1 cellular context compared by ENCODE assay signal in genomic region chr17:28371245-28372202, GRCh38.
A peak's percentile ranks its signal among the peaks of the same experiment; 100 is the strongest.
TF ChIP-seq lines count a peak whose summit lies in the region.

Gene SARM1 (plus strand): TSS chr17:28371694. CDS start chr17:28372033, 339 bp downstream.

TF ChIP-seq in HepG2, 621 proteins besides CTCF, POLR2A, EP300 and RAD21 (continued from another document and continues in another):
- no peak for TF ChIP-seq ZBTB40 (IDR thresholded peaks at IDR 0.05)
- TF ChIP-seq ZBTB40 (CRISPR knock-in tag; IDR thresholded peaks at IDR 0.05): no peak
- TF ChIP-seq TBX2 (CRISPR knock-in tag; IDR thresholded peaks at IDR 0.05; ENCODE audit: borderline replicate concordance): peak; percentile 55; the same call in 1 of the 2 replicates
- TF ChIP-seq LRRFIP1 (CRISPR knock-in tag; conservative IDR thresholded peaks at IDR 0.05): no peak
- TF ChIP-seq ZFP91 (CRISPR knock-in tag; IDR thresholded peaks at IDR 0.05; ENCODE audit: borderline replicate concordance): no peak
- no peak for TF ChIP-seq FOXP4 (CRISPR knock-in tag; IDR thresholded peaks at IDR 0.05)
- TF ChIP-seq AKAP8 (CRISPR knock-in tag; IDR thresholded peaks at IDR 0.05): no peak
- TF ChIP-seq USF2 (IDR thresholded peaks at IDR 0.05; ENCODE audit: low read depth, low read length): peak; percentile 77
- TF ChIP-seq USF2 (CRISPR knock-in tag; IDR thresholded peaks at IDR 0.05; ENCODE audit: borderline replicate concordance): peak; percentile 92; the same call in 1 of the 2 replicates
- TF ChIP-seq THAP7 (CRISPR knock-in tag; IDR thresholded peaks at IDR 0.05): no peak
- TF ChIP-seq POLR2AphosphoS5 (IDR thresholded peaks at IDR 0.05; ENCODE audit: low read depth, low read length): 0 out of 2 replicates have a peak, but pooled peaks have one; percentile 40
- no peak; the same call in 1 of the 2 replicates for TF ChIP-seq PAXIP1 (CRISPR knock-in tag; conservative IDR thresholded peaks at IDR 0.05)
- TF ChIP-seq JARID2 (CRISPR knock-in tag; IDR thresholded peaks at IDR 0.05; ENCODE audit: insufficient replicate concordance): no peak
- no peak for TF ChIP-seq ZNF704 (CRISPR knock-in tag; IDR thresholded peaks at IDR 0.05; ENCODE audit: borderline replicate concordance)
- TF ChIP-seq ZNF747 (CRISPR knock-in tag; IDR thresholded peaks at IDR 0.05; ENCODE audit: borderline replicate concordance): peak; percentile 52; the same call in 1 of the 2 replicates
- no peak for TF ChIP-seq ZNF563 (CRISPR knock-in tag; IDR thresholded peaks at IDR 0.05)
- TF ChIP-seq SSRP1 (CRISPR knock-in tag; IDR thresholded peaks at IDR 0.05): no peak; the same call in 1 of the 2 replicates
- TF ChIP-seq ZBTB20 (CRISPR knock-in tag; IDR thresholded peaks at IDR 0.05; ENCODE audit: borderline replicate concordance, low read depth): no peak
- no peak for TF ChIP-seq JDP2 (CRISPR knock-in tag; IDR thresholded peaks at IDR 0.05; ENCODE audit: borderline replicate concordance)
- no peak for TF ChIP-seq ZSCAN22 (CRISPR knock-in tag; IDR thresholded peaks at IDR 0.05)
- TF ChIP-seq FIP1L1 (IDR thresholded peaks at IDR 0.05; ENCODE audit: borderline replicate concordance, insufficient read depth, low read depth, low read length): no peak
- TF ChIP-seq ZFP62 (CRISPR knock-in tag; IDR thresholded peaks at IDR 0.05): no peak
- TF ChIP-seq GPBP1L1 (CRISPR knock-in tag; IDR thresholded peaks at IDR 0.05): no peak
- no peak for TF ChIP-seq ZNF678 (CRISPR knock-in tag; IDR thresholded peaks at IDR 0.05)
- peak; percentile 60 for TF ChIP-seq HNRNPK (IDR thresholded peaks at IDR 0.05; ENCODE audit: low read depth, low read length, poor library complexity, severe bottlenecking)
- no peak for TF ChIP-seq ZNF468 (CRISPR knock-in tag; IDR thresholded peaks at IDR 0.05)
- no peak for TF ChIP-seq SCMH1 (CRISPR knock-in tag; IDR thresholded peaks at IDR 0.05; ENCODE audit: borderline replicate concordance)
